In genomic region chr2:24360050-24360962, GRCh38 we compare ENCODE assay signal across 8 cellular contexts. TPM values are rescaled to one million over a fixed set of nuclear protein-coding genes. Genes with fewer than 3 reads are reported as not detected.
DNase-seq lines count a peak whose midpoint lies in the region; ATAC-seq and TF ChIP-seq lines count a peak whose summit lies in the region.

TSS of gene ITSN2 (minus strand) at chr2:24360536. CDS start at chr2:24328082, 32,454 bp downstream.

- CTCF ChIA-PET in BJ (lab: Yijun Ruan, JAX): interaction anchor here (1.2 kb wide), 1 partner anchor 18 kb away, joined by 3 read pairs; no protein-coding TSS in a partner anchor
- CTCF ChIA-PET in activated CD4-positive, alpha-beta memory T cell treated with anti-CD3 and anti-CD28 coated beads for 36 hours (lab: Charles Lee): interaction anchor here (0.7 to 0.8 kb wide), 2 partner anchors 276 to 433 kb away, joined by 3 to 5 read pairs; partner anchors contain the start of gene TP53I3

- DNase-seq in BJ (ENCODE audit: low read depth) (no peak), NCI-H748 (lab: John Stamatoyannopoulos, UW; ENCODE audit: unreplicated experiment) (peak; percentile 85), dorsolateral prefrontal cortex (peak; percentile 57 to 84 (median 69)), lower leg skin (ENCODE audit: low spot score in 2 of 2) (peak; percentile 67 to 94)
- DNase-seq in activated CD4-positive, alpha-beta memory T cell treated with anti-CD3 and anti-CD28 coated beads for 36 hours: peak; percentile 86
- peak; percentile 77 for DNase-seq in stimulated activated CD4-positive, alpha-beta T cell treated with anti-CD3 and anti-CD28 coated beads, Interleukin-4, amount 100 ng/mL, for 48 hours (ENCODE audit: low read depth in 2 of 2)

- peak within 1 kb of the TSS; percentile 88 for H3K4me3 ChIP-seq in BJ (ENCODE audit: low read depth, low read length)
- peak within 1 kb of the TSS; percentile 64 to 100 (median 95) for H3K4me3 ChIP-seq in dorsolateral prefrontal cortex
- peak within 1 kb of the TSS; percentile 89 for H3K4me3 ChIP-seq in lower leg skin (ENCODE audit: low read depth, poor library complexity, severe bottlenecking)

- H3K27me3 ChIP-seq in BJ (ENCODE audit: control insufficient read depth, insufficient read depth, low read length) (no peaks in the 10 kb centered on the region), dorsolateral prefrontal cortex (no peaks in the 10 kb centered on the region)

- peak within 1 kb of the TSS; percentile 92 for H3K27ac Mint-ChIP-seq in activated CD4-positive, alpha-beta memory T cell treated with anti-CD3 and anti-CD28 coated beads for 36 hours

- H3K27ac ChIP-seq in dorsolateral prefrontal cortex: peak within 1 kb of the TSS; percentile 64 to 98 (median 93)

- TF ChIP-seq CTCF in BJ (IDR thresholded peaks at IDR 0.05; ENCODE audit: insufficient read depth, low read depth, low read length) (no peak), dorsolateral prefrontal cortex (IDR thresholded peaks at IDR 0.05 in 54 of 56, conservative IDR thresholded peaks at IDR 0.05 in 2 of 56; ENCODE audit: low read depth in 1 of 56, partially characterized antibody in 56 of 56) (peak in 7 of 56 donors; percentile 8 to 38 (median 16)), lower leg skin (IDR thresholded peaks at IDR 0.05) (no peak)

- no peaks in the 10 kb centered on the region for H3K27me3 Mint-ChIP-seq in activated CD4-positive, alpha-beta memory T cell treated with anti-CD3 and anti-CD28 coated beads for 36 hours

- H3K36me3 Mint-ChIP-seq in activated CD4-positive, alpha-beta memory T cell treated with anti-CD3 and anti-CD28 coated beads for 36 hours: peaks cover 12% of the 10 kb centered on the region

- H3K4me3 Mint-ChIP-seq in activated CD4-positive, alpha-beta memory T cell treated with anti-CD3 and anti-CD28 coated beads for 36 hours: peak within 1 kb of the TSS; percentile 85

- intact Hi-C loops in activated CD4-positive, alpha-beta memory T cell treated with anti-CD3 and anti-CD28 coated beads for 36 hours (cut with micrococcal nuclease): loop anchor here (2.0 to 5.0 kb wide), 2 partner anchors 284 to 433 kb away; partner anchors contain the start of genes ATAD2B and SF3B6
- intact Hi-C loops in dorsolateral prefrontal cortex (cut with DNase I) (loop anchor here in 1 of 2 donors (10.0 kb wide), 1 partner anchor 436 kb away; the partner anchor contains the start of gene ATAD2B), lower leg skin (cut with DNase I; ENCODE audit: low total_unique reads) (no loop called here)

- H3K4me1 Mint-ChIP-seq in activated CD4-positive, alpha-beta memory T cell treated with anti-CD3 and anti-CD28 coated beads for 36 hours (ENCODE audit: low read depth): peaks cover 28% of the 10 kb centered on the region

- WGBS in lower leg skin, 2 donors: 2 to 3% methylated on average over 19 to 27 of the region's 96 CpGs

- no peak for TF ChIP-seq POLR2A in lower leg skin (IDR thresholded peaks at IDR 0.05)

- ATAC-seq in GM19043 (IDR thresholded peaks at IDR 0.05; ENCODE audit: low read depth, unreplicated experiment) (peak; percentile 71), HG03342 (IDR thresholded peaks at IDR 0.05; ENCODE audit: unreplicated experiment) (peak; percentile 82)

- no peaks in the 10 kb centered on the region for H3K36me3 ChIP-seq in BJ (ENCODE audit: control insufficient read depth, insufficient read depth, low read length)

- peaks cover 3% of the 10 kb centered on the region for H3K9me3 Mint-ChIP-seq in activated CD4-positive, alpha-beta memory T cell treated with anti-CD3 and anti-CD28 coated beads for 36 hours

- POLR2A ChIA-PET in BJ (lab: Charles Lee): no interaction called here
- POLR2A ChIA-PET in activated CD4-positive, alpha-beta memory T cell treated with anti-CD3 and anti-CD28 coated beads for 36 hours (lab: Charles Lee): interaction anchor here (1.0 to 2.1 kb wide), 8 partner anchors 8 to 434 kb away, joined by 3 to 9 read pairs (median 4); partner anchors contain the start of gene SF3B6

RNA-seq across cellular contexts. Expression of gene ITSN2, which starts in this region (rescaled TPM):
- 16.3 and 20.4 TPM in 2 replicates for polyA plus RNA-seq in BJ (2011; rRNA removed)
- 20.9 and 22.2 TPM in 2 replicates for polyA minus RNA-seq in BJ (2011; rRNA and poly(A)+ RNA removed)
- 10 to 100 TPM; 60.4 to 61.0 TPM for total RNA-seq in activated CD4-positive, alpha-beta memory T cell treated with anti-CD3 and anti-CD28 coated beads for 36 hours
- total RNA-seq in dorsolateral prefrontal cortex (10 to 100 TPM; 46.9 to 77.8 (median 58.7) TPM), lower leg skin (10 to 100 TPM; 58.1 to 68.4 (median 65.8) TPM)
